In the genomic region with DNA sequence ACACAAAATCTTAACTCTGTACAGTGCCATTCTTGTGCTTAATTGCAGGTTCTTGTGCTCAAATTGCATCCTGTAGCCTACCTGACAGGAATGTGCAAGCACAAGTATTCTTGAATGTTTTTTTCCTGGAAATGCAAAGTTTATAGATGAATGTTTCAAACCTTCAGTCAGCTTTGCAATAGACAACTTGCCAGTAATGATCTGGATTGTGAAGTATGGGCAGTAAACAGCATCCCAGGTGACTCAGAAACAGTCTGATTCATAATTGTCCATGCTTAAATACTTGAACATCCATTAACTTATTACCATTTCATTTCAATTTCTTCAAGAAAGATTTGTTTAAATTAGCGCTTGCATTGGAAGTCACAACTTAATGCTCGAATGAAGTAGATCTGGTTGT, we compare ENCODE assay signal across 23 cellular contexts.
"Had no signal": no experiment of that assay in that cellular context is flagged by ENCODE, and none has a peak within 500 bp of the region (broad histone marks: within the 10 kb centered on the region; RNA-seq: fewer than 3 reads in every experiment).

No MANE protein-coding gene starts in this region.

- H3K4me3 ChIP-seq: colonic mucosa, heart left ventricle, left lung, lower lobe of right lung, upper lobe of left lung had no signal

- H3K27ac ChIP-seq: colonic mucosa, heart left ventricle, left lung, lower lobe of right lung, upper lobe of left lung had no signal

- DNase-seq: activated CD4-positive, alpha-beta memory T cell treated with anti-CD3 and anti-CD28 coated beads, Interleukin-2, amount 10 ng/mL, durations not matched to agents 7 days and 5 days; activated CD4-positive, alpha-beta T cell treated with anti-CD3 and anti-CD28 coated beads for 1 hour; activated CD4-positive, alpha-beta T cell treated with anti-CD3 and anti-CD28 coated beads, Interleukin-2, amount 10 ng/mL, durations not matched to agents 7 days and 5 days; activated CD8-positive, alpha-beta memory T cell treated with anti-CD3 and anti-CD28 coated beads, Interleukin-2, amount 50 U/mL, for 48 hours; activated gamma-delta T cell treated with Interleukin-2 at 50 U/mL for 16 hours; activated naive CD4-positive, alpha-beta T cell treated with anti-CD3 and anti-CD28 coated beads, Interleukin-2, amount 50 U/mL, for 16 hours; activated T-cell treated with anti-CD3 and anti-CD28 coated beads, Interleukin-2, amount 50 U/mL, for 24 hours; amygdala; colonic mucosa; effector CD8-positive, alpha-beta T cell; heart left ventricle; hypothalamus; immature natural killer cell; left lung; lower lobe of right lung; mesendoderm; posterior cingulate gyrus; small intestine; stimulated activated CD4-positive, alpha-beta T cell treated with anti-CD3 and anti-CD28 coated beads, Interleukin-4, amount 100 ng/mL, for 24 hours; stimulated activated naive CD8-positive, alpha-beta T cell treated with anti-CD3 and anti-CD28 coated beads, Interleukin-15, amount 100 ng/mL, for 72 hours; substantia nigra; T-helper 2 cell; upper lobe of left lung had no signal
